Comparison of ENCODE assay signal across 1 cellular context in the genomic region with DNA sequence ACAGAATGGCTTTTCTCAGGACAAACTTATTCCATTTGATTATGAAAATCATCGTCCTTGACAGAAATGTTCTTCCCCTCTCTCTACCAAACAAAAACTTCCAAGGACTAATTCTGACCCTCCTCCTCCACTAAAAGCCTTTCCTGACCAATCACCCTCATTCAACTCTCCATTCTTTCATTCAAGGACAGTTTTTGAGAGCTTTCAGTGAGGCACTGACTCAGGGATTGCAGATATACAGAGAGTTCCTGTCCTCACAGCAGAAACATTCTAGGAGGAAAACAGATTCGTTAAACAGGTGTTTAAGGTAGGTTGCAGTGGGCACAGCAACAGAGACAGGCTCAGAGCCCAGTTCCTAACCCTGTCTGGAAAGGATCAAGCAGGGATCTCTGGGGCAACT.
TF ChIP-seq lines count a peak whose summit lies in the region.

No MANE protein-coding gene starts in this region.

TF ChIP-seq in HepG2, 621 proteins besides CTCF, POLR2A, EP300 and RAD21:
- no peak for TF ChIP-seq ZNF614 (CRISPR knock-in tag; IDR thresholded peaks at IDR 0.05; ENCODE audit: borderline replicate concordance)
- no peak for TF ChIP-seq BORCS8-MEF2B (CRISPR knock-in tag; IDR thresholded peaks at IDR 0.05)
- TF ChIP-seq MEIS2 (CRISPR knock-in tag; IDR thresholded peaks at IDR 0.05) = no peak
- no peak for TF ChIP-seq FOXM1 (CRISPR knock-in tag; IDR thresholded peaks at IDR 0.05)
- no peak for TF ChIP-seq TRIM24 (CRISPR knock-in tag; IDR thresholded peaks at IDR 0.05)
- no peak for TF ChIP-seq HNRNPLL (IDR thresholded peaks at IDR 0.05; ENCODE audit: low read depth, low read length, poor library complexity, severe bottlenecking)
- TF ChIP-seq ZNF652 (CRISPR knock-in tag; IDR thresholded peaks at IDR 0.05; ENCODE audit: borderline replicate concordance, low read depth) = no peak
- no peak for TF ChIP-seq ZFP36 (IDR thresholded peaks at IDR 0.05; ENCODE audit: borderline replicate concordance, low read depth, low read length, partially characterized antibody)
- TF ChIP-seq KLF6 (CRISPR knock-in tag; IDR thresholded peaks at IDR 0.05) = no peak
- TF ChIP-seq, protein P1, sequence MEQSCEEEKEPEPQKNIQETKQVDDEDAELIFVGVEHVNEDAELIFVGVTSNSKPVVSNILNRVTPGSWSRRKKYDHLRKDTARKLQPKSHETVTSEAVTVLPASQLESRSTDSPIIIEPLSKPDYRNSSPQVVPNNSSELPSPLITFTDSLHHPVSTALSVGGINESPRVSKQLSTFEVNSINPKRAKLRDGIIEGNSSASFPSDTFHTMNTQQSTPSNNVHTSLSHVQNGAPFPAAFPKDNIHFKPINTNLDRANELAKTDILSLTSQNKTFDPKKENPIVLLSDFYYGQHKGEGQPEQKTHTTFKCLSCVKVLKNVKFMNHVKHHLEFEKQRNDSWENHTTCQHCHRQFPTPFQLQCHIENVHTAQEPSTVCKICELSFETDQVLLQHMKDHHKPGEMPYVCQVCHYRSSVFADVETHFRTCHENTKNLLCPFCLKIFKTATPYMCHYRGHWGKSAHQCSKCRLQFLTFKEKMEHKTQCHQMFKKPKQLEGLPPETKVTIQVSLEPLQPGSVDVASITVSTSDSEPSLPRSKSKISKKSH (CRISPR knock-in tag; IDR thresholded peaks at IDR 0.05; ENCODE audit: borderline replicate concordance) = no peak
- no peak for TF ChIP-seq HNRNPH1 (optimal IDR thresholded peaks at IDR 0.05; ENCODE audit: low read depth, low read length)
- no peak for TF ChIP-seq CREB1 (IDR thresholded peaks at IDR 0.05)
- TF ChIP-seq CREB1 (CRISPR knock-in tag; IDR thresholded peaks at IDR 0.05) = no peak
- no peak for TF ChIP-seq KDM3A (CRISPR knock-in tag; IDR thresholded peaks at IDR 0.05; ENCODE audit: low read depth)
- TF ChIP-seq, protein P2, sequence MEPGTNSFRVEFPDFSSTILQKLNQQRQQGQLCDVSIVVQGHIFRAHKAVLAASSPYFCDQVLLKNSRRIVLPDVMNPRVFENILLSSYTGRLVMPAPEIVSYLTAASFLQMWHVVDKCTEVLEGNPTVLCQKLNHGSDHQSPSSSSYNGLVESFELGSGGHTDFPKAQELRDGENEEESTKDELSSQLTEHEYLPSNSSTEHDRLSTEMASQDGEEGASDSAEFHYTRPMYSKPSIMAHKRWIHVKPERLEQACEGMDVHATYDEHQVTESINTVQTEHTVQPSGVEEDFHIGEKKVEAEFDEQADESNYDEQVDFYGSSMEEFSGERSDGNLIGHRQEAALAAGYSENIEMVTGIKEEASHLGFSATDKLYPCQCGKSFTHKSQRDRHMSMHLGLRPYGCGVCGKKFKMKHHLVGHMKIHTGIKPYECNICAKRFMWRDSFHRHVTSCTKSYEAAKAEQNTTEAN (CRISPR knock-in tag; conservative IDR thresholded peaks at IDR 0.05) = no peak
- TF ChIP-seq, protein P3, sequence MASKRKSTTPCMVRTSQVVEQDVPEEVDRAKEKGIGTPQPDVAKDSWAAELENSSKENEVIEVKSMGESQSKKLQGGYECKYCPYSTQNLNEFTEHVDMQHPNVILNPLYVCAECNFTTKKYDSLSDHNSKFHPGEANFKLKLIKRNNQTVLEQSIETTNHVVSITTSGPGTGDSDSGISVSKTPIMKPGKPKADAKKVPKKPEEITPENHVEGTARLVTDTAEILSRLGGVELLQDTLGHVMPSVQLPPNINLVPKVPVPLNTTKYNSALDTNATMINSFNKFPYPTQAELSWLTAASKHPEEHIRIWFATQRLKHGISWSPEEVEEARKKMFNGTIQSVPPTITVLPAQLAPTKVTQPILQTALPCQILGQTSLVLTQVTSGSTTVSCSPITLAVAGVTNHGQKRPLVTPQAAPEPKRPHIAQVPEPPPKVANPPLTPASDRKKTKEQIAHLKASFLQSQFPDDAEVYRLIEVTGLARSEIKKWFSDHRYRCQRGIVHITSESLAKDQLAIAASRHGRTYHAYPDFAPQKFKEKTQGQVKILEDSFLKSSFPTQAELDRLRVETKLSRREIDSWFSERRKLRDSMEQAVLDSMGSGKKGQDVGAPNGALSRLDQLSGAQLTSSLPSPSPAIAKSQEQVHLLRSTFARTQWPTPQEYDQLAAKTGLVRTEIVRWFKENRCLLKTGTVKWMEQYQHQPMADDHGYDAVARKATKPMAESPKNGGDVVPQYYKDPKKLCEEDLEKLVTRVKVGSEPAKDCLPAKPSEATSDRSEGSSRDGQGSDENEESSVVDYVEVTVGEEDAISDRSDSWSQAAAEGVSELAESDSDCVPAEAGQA (IDR thresholded peaks at IDR 0.05; ENCODE audit: low read depth) = no peak
- TF ChIP-seq, protein P3 (CRISPR knock-in tag; IDR thresholded peaks at IDR 0.05; ENCODE audit: borderline replicate concordance) = no peak
TF ChIP-seq in HepG2: peak in this region for 0.
